17 cellular contexts compared by ENCODE assay signal in genomic region chr1:200838676-200839445, GRCh38. TPM values are rescaled to one million over a fixed set of nuclear protein-coding genes. Genes with fewer than 3 reads are reported as not detected.
DNase-seq lines count a peak whose midpoint lies in the region; ATAC-seq and TF ChIP-seq lines count a peak whose summit lies in the region.
"Had no signal": no experiment of that assay in that cellular context is flagged by ENCODE, and none has a peak within 500 bp of the region (broad histone marks: within the 10 kb centered on the region; RNA-seq: fewer than 3 reads in every experiment).

No MANE protein-coding gene starts in this region.

- H3K4me1 ChIP-seq in mammary epithelial cell (ENCODE audit: insufficient read depth, low read length) (peaks cover 14% of the 10 kb centered on the region), breast epithelium (no peaks in the 10 kb centered on the region), adipocyte (ENCODE audit: control insufficient read depth, insufficient read depth, low read length) (peaks cover 20% of the 10 kb centered on the region)
- H3K4me1 ChIP-seq: SJCRH30, testis had no signal

- peak; percentile 9 for DNase-seq in mammary epithelial cell
- no peak for DNase-seq in breast epithelium (ENCODE audit: low spot score in 2 of 2)
- peak; percentile 45 for DNase-seq in adipocyte (ENCODE audit: low read depth)
- peak; percentile 18 to 51 for DNase-seq in foreskin fibroblast
- no peak for DNase-seq in NCI-H1930 (lab: John Stamatoyannopoulos, UW)
- no peak for DNase-seq in COLO829 (ENCODE audit: low spot score)
- no peak for DNase-seq in GM20000 (ENCODE audit: low spot score)
- DNase-seq: activated naive CD8-positive, alpha-beta T cell treated with anti-CD3 and anti-CD28 coated beads for 36 hours; activated T-cell treated with anti-CD3 and anti-CD28 coated beads, Interleukin-2, amount 50 U/mL, for 24 hours; cerebellar nuclear complex; KG1; mesendoderm; SJCRH30; T1000; testis had no signal

- H4K20me1 ChIP-seq in mammary epithelial cell (ENCODE audit: insufficient read depth, low read length) = no peaks in the 10 kb centered on the region

- dilution Hi-C loops in mammary epithelial cell (cut with HindIII; ENCODE audit: low sequenced_read_pairs) = no loop called here

- TF ChIP-seq CTCF in mammary epithelial cell (conservative IDR thresholded peaks at IDR 0.05 in 1 of 2, IDR thresholded peaks at IDR 0.05 in 1 of 2; ENCODE audit: extremely low read depth in 1 of 2, insufficient read depth in 1 of 2, low read depth in 1 of 2, low read length in 2 of 2) = no peak
- TF ChIP-seq CTCF in breast epithelium (IDR thresholded peaks at IDR 0.05) = no peak
- TF ChIP-seq CTCF in foreskin fibroblast (IDR thresholded peaks at IDR 0.05; ENCODE audit: low read depth, low read length) = no peak
- no peak for TF ChIP-seq CTCF in GM20000 (IDR thresholded peaks at IDR 0.05; ENCODE audit: extremely low read depth, missing control alignments)

- intact Hi-C loops in mammary epithelial cell (cut with micrococcal nuclease) (no loop called here), breast epithelium (cut with DNase I; ENCODE audit: low total_unique reads) (no loop called here)

- no TSS peak for BruUV-seq in mammary epithelial cell (replicated peaks; lab: Mats Ljungman, UMichigan)

- in situ Hi-C loops in mammary epithelial cell (cut with MboI; ENCODE audit: low sequenced_read_pairs in 2 of 2) = no loop called here

- H3K27me3 ChIP-seq in mammary epithelial cell (ENCODE audit: insufficient read depth, low read length) (no peaks in the 10 kb centered on the region), breast epithelium (no peaks in the 10 kb centered on the region), adipocyte (replicated peaks; ENCODE audit: control insufficient read depth, insufficient read depth, low read length) (no peaks in the 10 kb centered on the region)
- H3K27me3 ChIP-seq: SJCRH30, testis had no signal

- ATAC-seq in GM18502 (IDR thresholded peaks at IDR 0.05; ENCODE audit: poor library complexity, unreplicated experiment) = no peak

- H3K4me2 ChIP-seq in mammary epithelial cell (ENCODE audit: insufficient read depth, low read depth, low read length) = no peak overlapping the region

- peaks cover 21% of the 10 kb centered on the region for H3K36me3 ChIP-seq in mammary epithelial cell (ENCODE audit: insufficient read depth, low read length)
- no peaks in the 10 kb centered on the region for H3K36me3 ChIP-seq in breast epithelium
- peaks cover 8% of the 10 kb centered on the region for H3K36me3 ChIP-seq in adipocyte (ENCODE audit: control insufficient read depth, insufficient read depth, low read length, severe bottlenecking)

- no peak for TF ChIP-seq POLR2A in breast epithelium (IDR thresholded peaks at IDR 0.05)

- WGBS in mammary epithelial cell (ENCODE audit: low coverage, missing lambda C conversion rate) = 89% methylated on average over 3 of the region's 3 CpGs

- CTCF ChIA-PET in mammary epithelial cell (lab: Charles Lee; ENCODE audit: low non-redundant PET) = no interaction called here

- H3K4me3 ChIP-seq in mammary epithelial cell (replicated peaks in 1 of 3; ENCODE audit: insufficient read depth in 1 of 3, low read depth in 2 of 3, low read length in 3 of 3) = no peak overlapping the region
- H3K4me3 ChIP-seq in breast epithelium = no peak overlapping the region
- peak overlapping the region; percentile 34 for H3K4me3 ChIP-seq in adipocyte (ENCODE audit: low read length)
- H3K4me3 ChIP-seq in foreskin fibroblast (ENCODE audit: low read depth in 1 of 2, low read length in 2 of 2) = no peak overlapping the region
- H3K4me3 ChIP-seq: SJCRH30, testis had no signal

- H3K9ac ChIP-seq in mammary epithelial cell (ENCODE audit: insufficient read depth, low read length) (no peak overlapping the region), adipocyte (ENCODE audit: low read length) (peak overlapping the region; percentile 73)

- H2AFZ ChIP-seq in mammary epithelial cell (ENCODE audit: low read depth, low read length) = no peak overlapping the region

- H3K9me3 ChIP-seq in mammary epithelial cell (replicated peaks; ENCODE audit: insufficient read depth, low read length) = no peaks in the 10 kb centered on the region
- no peaks in the 10 kb centered on the region for H3K9me3 ChIP-seq in breast epithelium
- no peaks in the 10 kb centered on the region for H3K9me3 ChIP-seq in adipocyte (ENCODE audit: control insufficient read depth, low read length)
- H3K9me3 ChIP-seq: SJCRH30, testis had no signal

- H3K27ac ChIP-seq in mammary epithelial cell (ENCODE audit: insufficient read depth, low read depth, low read length) (peak overlapping the region; percentile 8), breast epithelium (no peak overlapping the region)
- H3K27ac ChIP-seq: SJCRH30, testis had no signal

- H3K79me2 ChIP-seq in mammary epithelial cell (ENCODE audit: insufficient read depth, low read length) = peaks cover 58% of the 10 kb centered on the region

RNA-seq across cellular contexts. Expression of gene GPR25, which starts 33.9 kb away (rescaled TPM):
- total RNA-seq in mammary epithelial cell (not detected), breast epithelium (under 1 TPM in 1 of 3 donors, not detected in 2; 0.29 TPM)
- polyA plus RNA-seq in mammary epithelial cell = not detected
- not detected for polyA minus RNA-seq in mammary epithelial cell
- total RNA-seq: activated naive CD8-positive, alpha-beta T cell treated with anti-CD3 and anti-CD28 coated beads for 36 hours; neural crest cell; SJCRH30 had no signal

RNA-seq across cellular contexts. Expression of gene INAVA, which starts 55.8 kb away (rescaled TPM):
- total RNA-seq in mammary epithelial cell (10 to 100 TPM; 26.5 to 27.2 TPM), breast epithelium (1 to 10 TPM in 2 of 3 donors, not detected in 1; 1.0 to 7.5 TPM)
- 11.4 TPM for polyA plus RNA-seq in mammary epithelial cell
- polyA minus RNA-seq in mammary epithelial cell = 17.4 TPM

Comparison
In these comparisons a context has a peak if more than half of its experiments do, and no peak if none do; other contexts are left out.
1. DNase-seq: peak in mammary epithelial cell (single experiment), adipocyte (single experiment) and foreskin fibroblast (2 of 2); none in breast epithelium (0 of 2), NCI-H1930 (0 of 2), COLO829 (single experiment) and GM20000 (single experiment).